Comparison of ENCODE assay signal across 1 cellular context in the genomic region with DNA sequence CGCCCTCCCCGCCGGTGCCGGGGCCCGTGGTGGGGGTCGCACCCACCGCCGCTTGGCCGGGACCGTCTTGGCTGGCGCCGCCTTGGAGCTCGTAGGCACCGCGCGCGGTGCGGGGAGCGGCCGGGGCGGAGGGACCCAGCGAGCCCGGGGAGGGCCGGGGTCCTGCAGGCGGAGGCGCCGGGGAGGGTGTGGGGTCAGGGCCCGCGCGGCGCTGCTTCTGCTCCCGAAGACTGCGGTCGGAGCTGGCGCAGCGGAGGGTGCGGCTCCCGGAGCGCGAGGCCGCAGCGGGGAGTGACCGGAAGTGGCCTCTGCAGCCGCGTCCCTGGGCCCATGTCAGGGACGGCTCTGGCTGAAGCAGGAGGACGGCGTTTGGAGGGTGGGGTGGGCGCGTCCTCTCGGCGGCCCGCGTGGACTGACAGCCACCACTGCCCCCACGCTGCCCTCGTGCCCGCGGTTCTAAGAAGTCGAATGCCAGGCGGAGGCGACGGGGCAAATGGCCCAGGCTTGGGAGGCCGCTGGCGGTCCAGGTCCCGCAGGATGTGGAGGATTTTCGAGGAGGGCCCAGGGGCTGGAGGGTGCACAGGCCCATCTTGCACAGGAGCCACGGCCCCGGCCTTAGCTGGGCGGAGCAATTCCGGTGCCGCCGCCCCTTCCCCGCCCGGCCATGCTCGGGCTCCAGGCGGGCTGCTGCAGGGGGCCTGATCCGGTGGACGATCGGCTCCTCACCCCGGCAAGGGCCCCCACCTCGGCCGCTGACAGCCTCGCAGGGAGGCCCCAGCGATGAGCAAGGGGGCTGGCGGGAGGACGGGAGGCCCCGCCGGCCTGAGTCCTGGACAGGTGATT.
TF ChIP-seq lines count a peak whose summit lies in the region.

No MANE protein-coding gene starts in this region.

TF ChIP-seq in HepG2, 621 proteins besides CTCF, POLR2A, EP300 and RAD21 (continued from another document and continues in another):
- TF ChIP-seq, protein P1, sequence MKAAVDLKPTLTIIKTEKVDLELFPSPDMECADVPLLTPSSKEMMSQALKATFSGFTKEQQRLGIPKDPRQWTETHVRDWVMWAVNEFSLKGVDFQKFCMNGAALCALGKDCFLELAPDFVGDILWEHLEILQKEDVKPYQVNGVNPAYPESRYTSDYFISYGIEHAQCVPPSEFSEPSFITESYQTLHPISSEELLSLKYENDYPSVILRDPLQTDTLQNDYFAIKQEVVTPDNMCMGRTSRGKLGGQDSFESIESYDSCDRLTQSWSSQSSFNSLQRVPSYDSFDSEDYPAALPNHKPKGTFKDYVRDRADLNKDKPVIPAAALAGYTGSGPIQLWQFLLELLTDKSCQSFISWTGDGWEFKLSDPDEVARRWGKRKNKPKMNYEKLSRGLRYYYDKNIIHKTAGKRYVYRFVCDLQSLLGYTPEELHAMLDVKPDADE (CRISPR knock-in tag; IDR thresholded peaks at IDR 0.05) = no peak; the same call in 1 of the 2 replicates
- TF ChIP-seq, protein P2, sequence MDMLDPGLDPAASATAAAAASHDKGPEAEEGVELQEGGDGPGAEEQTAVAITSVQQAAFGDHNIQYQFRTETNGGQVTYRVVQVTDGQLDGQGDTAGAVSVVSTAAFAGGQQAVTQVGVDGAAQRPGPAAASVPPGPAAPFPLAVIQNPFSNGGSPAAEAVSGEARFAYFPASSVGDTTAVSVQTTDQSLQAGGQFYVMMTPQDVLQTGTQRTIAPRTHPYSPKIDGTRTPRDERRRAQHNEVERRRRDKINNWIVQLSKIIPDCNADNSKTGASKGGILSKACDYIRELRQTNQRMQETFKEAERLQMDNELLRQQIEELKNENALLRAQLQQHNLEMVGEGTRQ (IDR thresholded peaks at IDR 0.05; ENCODE audit: low read depth, low read length) = no peak
- TF ChIP-seq, protein P2 (CRISPR knock-in tag; IDR thresholded peaks at IDR 0.05; ENCODE audit: borderline replicate concordance) = peak; percentile 37; the same call in 1 of the 2 replicates
- TF ChIP-seq ESRRA (CRISPR knock-in tag; IDR thresholded peaks at IDR 0.05; ENCODE audit: low read depth) (no peak), MTF1 (CRISPR knock-in tag; IDR thresholded peaks at IDR 0.05) (0 out of 2 replicates have a peak, but pooled peaks have one; percentile 50), ZNF333 (CRISPR knock-in tag; IDR thresholded peaks at IDR 0.05; ENCODE audit: borderline replicate concordance) (0 out of 2 replicates have a peak, but pooled peaks have one; percentile 60), ZNF205 (CRISPR knock-in tag; IDR thresholded peaks at IDR 0.05) (no peak), KLF16 (CRISPR knock-in tag; IDR thresholded peaks at IDR 0.05) (peak in 1 of 2 experiments; percentile 60; a peak in 2 of 4 replicates), ZNF577 (CRISPR knock-in tag; IDR thresholded peaks at IDR 0.05; ENCODE audit: borderline replicate concordance, low read depth) (no peak), ZNF510 (CRISPR knock-in tag; IDR thresholded peaks at IDR 0.05; ENCODE audit: low read depth) (peak; percentile 65; the same call in 1 of the 2 replicates), HNRNPLL (IDR thresholded peaks at IDR 0.05; ENCODE audit: low read depth, low read length, poor library complexity, severe bottlenecking) (peak; percentile 94), XBP1 (CRISPR knock-in tag; IDR thresholded peaks at IDR 0.05) (0 out of 2 replicates have a peak, but pooled peaks have one; percentile 22), PITX1 (CRISPR knock-in tag; IDR thresholded peaks at IDR 0.05) (no peak; the same call in none of the 2 replicates), FIP1L1 (IDR thresholded peaks at IDR 0.05; ENCODE audit: borderline replicate concordance, insufficient read depth, low read depth, low read length) (no peak), ZNF121 (CRISPR knock-in tag; IDR thresholded peaks at IDR 0.05) (no peak), NFKBIZ (CRISPR knock-in tag; IDR thresholded peaks at IDR 0.05) (0 out of 2 replicates have a peak, but pooled peaks have one; percentile 70), ZNF138 (CRISPR knock-in tag; IDR thresholded peaks at IDR 0.05; ENCODE audit: low read depth) (no peak; the same call in 1 of the 2 replicates), KLF13 (CRISPR knock-in tag; IDR thresholded peaks at IDR 0.05) (0 out of 2 replicates have a peak, but pooled peaks have one; percentile 8), ZNF34 (CRISPR knock-in tag; IDR thresholded peaks at IDR 0.05; ENCODE audit: borderline replicate concordance) (0 out of 2 replicates have a peak, but pooled peaks have one; percentile 46), ATF7-NPFF (CRISPR knock-in tag; IDR thresholded peaks at IDR 0.05; ENCODE audit: low read depth) (peak; percentile 77; the same call in 1 of the 2 replicates), KLF15 (CRISPR knock-in tag; IDR thresholded peaks at IDR 0.05; ENCODE audit: borderline replicate concordance) (0 out of 2 replicates have a peak, but pooled peaks have one; percentile 37), ZBTB42 (CRISPR knock-in tag; IDR thresholded peaks at IDR 0.05) (no peak), REXO4 (CRISPR knock-in tag; IDR thresholded peaks at IDR 0.05; ENCODE audit: borderline replicate concordance) (no peak), DNMT1 (CRISPR knock-in tag; IDR thresholded peaks at IDR 0.05) (no peak), ZNF24 (IDR thresholded peaks at IDR 0.05) (no peak), ZNF878 (CRISPR knock-in tag; IDR thresholded peaks at IDR 0.05) (peak; percentile 71; the same call in 1 of the 2 replicates), KDM1A (CRISPR knock-in tag; IDR thresholded peaks at IDR 0.05) (no peak), ZSCAN29 (CRISPR knock-in tag; conservative IDR thresholded peaks at IDR 0.05) (peak; percentile 83), ZNF160 (CRISPR knock-in tag; IDR thresholded peaks at IDR 0.05) (no peak), NRL (CRISPR knock-in tag; IDR thresholded peaks at IDR 0.05; ENCODE audit: borderline replicate concordance) (peak; percentile 74)
- TF ChIP-seq, protein P3, sequence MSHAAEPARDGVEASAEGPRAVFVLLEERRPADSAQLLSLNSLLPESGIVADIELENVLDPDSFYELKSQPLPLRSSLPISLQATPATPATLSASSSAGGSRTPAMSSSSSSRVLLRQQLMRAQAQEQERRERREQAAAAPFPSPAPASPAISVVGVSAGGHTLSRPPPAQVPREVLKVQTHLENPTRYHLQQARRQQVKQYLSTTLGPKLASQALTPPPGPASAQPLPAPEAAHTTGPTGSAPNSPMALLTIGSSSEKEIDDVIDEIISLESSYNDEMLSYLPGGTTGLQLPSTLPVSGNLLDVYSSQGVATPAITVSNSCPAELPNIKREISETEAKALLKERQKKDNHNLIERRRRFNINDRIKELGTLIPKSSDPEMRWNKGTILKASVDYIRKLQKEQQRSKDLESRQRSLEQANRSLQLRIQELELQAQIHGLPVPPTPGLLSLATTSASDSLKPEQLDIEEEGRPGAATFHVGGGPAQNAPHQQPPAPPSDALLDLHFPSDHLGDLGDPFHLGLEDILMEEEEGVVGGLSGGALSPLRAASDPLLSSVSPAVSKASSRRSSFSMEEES (CRISPR knock-in tag; IDR thresholded peaks at IDR 0.05) = peak; percentile 42
- TF ChIP-seq, protein P4, sequence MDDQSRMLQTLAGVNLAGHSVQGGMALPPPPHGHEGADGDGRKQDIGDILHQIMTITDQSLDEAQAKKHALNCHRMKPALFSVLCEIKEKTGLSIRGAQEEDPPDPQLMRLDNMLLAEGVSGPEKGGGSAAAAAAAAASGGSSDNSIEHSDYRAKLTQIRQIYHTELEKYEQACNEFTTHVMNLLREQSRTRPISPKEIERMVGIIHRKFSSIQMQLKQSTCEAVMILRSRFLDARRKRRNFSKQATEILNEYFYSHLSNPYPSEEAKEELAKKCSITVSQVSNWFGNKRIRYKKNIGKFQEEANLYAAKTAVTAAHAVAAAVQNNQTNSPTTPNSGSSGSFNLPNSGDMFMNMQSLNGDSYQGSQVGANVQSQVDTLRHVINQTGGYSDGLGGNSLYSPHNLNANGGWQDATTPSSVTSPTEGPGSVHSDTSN (CRISPR knock-in tag; IDR thresholded peaks at IDR 0.05; ENCODE audit: borderline replicate concordance) = 0 out of 2 replicates have a peak, but pooled peaks have one; percentile 7
- TF ChIP-seq, protein P5, sequence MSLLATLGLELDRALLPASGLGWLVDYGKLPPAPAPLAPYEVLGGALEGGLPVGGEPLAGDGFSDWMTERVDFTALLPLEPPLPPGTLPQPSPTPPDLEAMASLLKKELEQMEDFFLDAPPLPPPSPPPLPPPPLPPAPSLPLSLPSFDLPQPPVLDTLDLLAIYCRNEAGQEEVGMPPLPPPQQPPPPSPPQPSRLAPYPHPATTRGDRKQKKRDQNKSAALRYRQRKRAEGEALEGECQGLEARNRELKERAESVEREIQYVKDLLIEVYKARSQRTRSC (CRISPR knock-in tag; IDR thresholded peaks at IDR 0.05; ENCODE audit: low read depth) = 0 out of 2 replicates have a peak, but pooled peaks have one; percentile 51
- TF ChIP-seq, protein P6, sequence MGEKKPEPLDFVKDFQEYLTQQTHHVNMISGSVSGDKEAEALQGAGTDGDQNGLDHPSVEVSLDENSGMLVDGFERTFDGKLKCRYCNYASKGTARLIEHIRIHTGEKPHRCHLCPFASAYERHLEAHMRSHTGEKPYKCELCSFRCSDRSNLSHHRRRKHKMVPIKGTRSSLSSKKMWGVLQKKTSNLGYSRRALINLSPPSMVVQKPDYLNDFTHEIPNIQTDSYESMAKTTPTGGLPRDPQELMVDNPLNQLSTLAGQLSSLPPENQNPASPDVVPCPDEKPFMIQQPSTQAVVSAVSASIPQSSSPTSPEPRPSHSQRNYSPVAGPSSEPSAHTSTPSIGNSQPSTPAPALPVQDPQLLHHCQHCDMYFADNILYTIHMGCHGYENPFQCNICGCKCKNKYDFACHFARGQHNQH (CRISPR knock-in tag; IDR thresholded peaks at IDR 0.05) = peak; percentile 77
- TF ChIP-seq, protein P7, sequence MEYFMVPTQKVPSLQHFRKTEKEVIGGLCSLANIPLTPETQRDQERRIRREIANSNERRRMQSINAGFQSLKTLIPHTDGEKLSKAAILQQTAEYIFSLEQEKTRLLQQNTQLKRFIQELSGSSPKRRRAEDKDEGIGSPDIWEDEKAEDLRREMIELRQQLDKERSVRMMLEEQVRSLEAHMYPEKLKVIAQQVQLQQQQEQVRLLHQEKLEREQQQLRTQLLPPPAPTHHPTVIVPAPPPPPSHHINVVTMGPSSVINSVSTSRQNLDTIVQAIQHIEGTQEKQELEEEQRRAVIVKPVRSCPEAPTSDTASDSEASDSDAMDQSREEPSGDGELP (IDR thresholded peaks at IDR 0.05; ENCODE audit: borderline replicate concordance, low read depth) = peak; percentile 44; the same call in 1 of the 2 replicates
- TF ChIP-seq, protein P8, sequence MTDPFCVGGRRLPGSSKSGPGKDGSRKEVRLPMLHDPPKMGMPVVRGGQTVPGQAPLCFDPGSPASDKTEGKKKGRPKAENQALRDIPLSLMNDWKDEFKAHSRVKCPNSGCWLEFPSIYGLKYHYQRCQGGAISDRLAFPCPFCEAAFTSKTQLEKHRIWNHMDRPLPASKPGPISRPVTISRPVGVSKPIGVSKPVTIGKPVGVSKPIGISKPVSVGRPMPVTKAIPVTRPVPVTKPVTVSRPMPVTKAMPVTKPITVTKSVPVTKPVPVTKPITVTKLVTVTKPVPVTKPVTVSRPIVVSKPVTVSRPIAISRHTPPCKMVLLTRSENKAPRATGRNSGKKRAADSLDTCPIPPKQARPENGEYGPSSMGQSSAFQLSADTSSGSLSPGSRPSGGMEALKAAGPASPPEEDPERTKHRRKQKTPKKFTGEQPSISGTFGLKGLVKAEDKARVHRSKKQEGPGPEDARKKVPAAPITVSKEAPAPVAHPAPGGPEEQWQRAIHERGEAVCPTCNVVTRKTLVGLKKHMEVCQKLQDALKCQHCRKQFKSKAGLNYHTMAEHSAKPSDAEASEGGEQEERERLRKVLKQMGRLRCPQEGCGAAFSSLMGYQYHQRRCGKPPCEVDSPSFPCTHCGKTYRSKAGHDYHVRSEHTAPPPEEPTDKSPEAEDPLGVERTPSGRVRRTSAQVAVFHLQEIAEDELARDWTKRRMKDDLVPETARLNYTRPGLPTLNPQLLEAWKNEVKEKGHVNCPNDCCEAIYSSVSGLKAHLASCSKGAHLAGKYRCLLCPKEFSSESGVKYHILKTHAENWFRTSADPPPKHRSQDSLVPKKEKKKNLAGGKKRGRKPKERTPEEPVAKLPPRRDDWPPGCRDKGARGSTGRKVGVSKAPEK (CRISPR knock-in tag; IDR thresholded peaks at IDR 0.05; ENCODE audit: borderline replicate concordance) = no peak
- TF ChIP-seq, protein P9, sequence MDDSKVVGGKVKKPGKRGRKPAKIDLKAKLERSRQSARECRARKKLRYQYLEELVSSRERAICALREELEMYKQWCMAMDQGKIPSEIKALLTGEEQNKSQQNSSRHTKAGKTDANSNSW (CRISPR knock-in tag; IDR thresholded peaks at IDR 0.05; ENCODE audit: borderline replicate concordance) = no peak
- TF ChIP-seq, protein P10, sequence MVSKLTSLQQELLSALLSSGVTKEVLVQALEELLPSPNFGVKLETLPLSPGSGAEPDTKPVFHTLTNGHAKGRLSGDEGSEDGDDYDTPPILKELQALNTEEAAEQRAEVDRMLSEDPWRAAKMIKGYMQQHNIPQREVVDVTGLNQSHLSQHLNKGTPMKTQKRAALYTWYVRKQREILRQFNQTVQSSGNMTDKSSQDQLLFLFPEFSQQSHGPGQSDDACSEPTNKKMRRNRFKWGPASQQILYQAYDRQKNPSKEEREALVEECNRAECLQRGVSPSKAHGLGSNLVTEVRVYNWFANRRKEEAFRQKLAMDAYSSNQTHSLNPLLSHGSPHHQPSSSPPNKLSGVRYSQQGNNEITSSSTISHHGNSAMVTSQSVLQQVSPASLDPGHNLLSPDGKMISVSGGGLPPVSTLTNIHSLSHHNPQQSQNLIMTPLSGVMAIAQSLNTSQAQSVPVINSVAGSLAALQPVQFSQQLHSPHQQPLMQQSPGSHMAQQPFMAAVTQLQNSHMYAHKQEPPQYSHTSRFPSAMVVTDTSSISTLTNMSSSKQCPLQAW (CRISPR knock-in tag; IDR thresholded peaks at IDR 0.05) = no peak
- TF ChIP-seq, protein P11, sequence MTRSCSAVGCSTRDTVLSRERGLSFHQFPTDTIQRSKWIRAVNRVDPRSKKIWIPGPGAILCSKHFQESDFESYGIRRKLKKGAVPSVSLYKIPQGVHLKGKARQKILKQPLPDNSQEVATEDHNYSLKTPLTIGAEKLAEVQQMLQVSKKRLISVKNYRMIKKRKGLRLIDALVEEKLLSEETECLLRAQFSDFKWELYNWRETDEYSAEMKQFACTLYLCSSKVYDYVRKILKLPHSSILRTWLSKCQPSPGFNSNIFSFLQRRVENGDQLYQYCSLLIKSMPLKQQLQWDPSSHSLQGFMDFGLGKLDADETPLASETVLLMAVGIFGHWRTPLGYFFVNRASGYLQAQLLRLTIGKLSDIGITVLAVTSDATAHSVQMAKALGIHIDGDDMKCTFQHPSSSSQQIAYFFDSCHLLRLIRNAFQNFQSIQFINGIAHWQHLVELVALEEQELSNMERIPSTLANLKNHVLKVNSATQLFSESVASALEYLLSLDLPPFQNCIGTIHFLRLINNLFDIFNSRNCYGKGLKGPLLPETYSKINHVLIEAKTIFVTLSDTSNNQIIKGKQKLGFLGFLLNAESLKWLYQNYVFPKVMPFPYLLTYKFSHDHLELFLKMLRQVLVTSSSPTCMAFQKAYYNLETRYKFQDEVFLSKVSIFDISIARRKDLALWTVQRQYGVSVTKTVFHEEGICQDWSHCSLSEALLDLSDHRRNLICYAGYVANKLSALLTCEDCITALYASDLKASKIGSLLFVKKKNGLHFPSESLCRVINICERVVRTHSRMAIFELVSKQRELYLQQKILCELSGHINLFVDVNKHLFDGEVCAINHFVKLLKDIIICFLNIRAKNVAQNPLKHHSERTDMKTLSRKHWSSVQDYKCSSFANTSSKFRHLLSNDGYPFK (CRISPR knock-in tag; IDR thresholded peaks at IDR 0.05; ENCODE audit: borderline replicate concordance) = peak; percentile 64; the same call in 1 of the 2 replicates
